ENCODE assay signal across 8 cellular contexts in the genomic region with DNA sequence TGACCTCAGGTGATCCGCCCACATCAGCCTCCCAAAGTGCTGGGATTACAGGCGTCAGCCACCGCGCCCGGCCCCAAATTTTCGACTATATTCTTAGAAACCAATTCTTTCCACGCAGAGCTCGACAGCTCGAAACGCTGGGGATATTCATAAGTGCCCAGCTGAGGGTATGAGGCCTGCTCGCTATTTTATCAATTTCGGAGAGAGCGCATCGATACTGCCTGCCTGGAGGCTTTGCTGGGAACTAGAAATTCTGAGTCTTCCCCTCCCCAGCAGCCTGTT. TPM values are rescaled to one million over a fixed set of nuclear protein-coding genes. Genes with fewer than 3 reads are reported as not detected.
DNase-seq lines count a peak whose midpoint lies in the region; ATAC-seq and TF ChIP-seq lines count a peak whose summit lies in the region.

No MANE protein-coding gene starts in this region.

- H4K8ac ChIP-seq in neuronal stem cell (ENCODE audit: low read depth, low read length), result no peak overlapping the region

- no TSS peak for BruUV-seq in PC-9 (replicated peaks; lab: Mats Ljungman, UMichigan)

- TF ChIP-seq CTCF in PC-9 (conservative IDR thresholded peaks at IDR 0.05), result no peak
- TF ChIP-seq CTCF in dorsolateral prefrontal cortex (IDR thresholded peaks at IDR 0.05 in 54 of 56, conservative IDR thresholded peaks at IDR 0.05 in 2 of 56; ENCODE audit: low read depth in 1 of 56, partially characterized antibody in 56 of 56), result no peak

- no peak for DNase-seq in CD4-positive, CD25-positive, alpha-beta regulatory T cell
- DNase-seq in PC-9 (no peak), dorsolateral prefrontal cortex (no peak), neuronal stem cell (ENCODE audit: low spot score) (no peak), NCI-H446 (lab: John Stamatoyannopoulos, UW) (no peak), NCI-H2107 (lab: John Stamatoyannopoulos, UW) (no peak), DMS79 treated with DMSO at 0.1 percent for 48 hours (lab: John Stamatoyannopoulos, UW) (no peak), left lobe of liver (ENCODE audit: low spot score) (no peak)

- peak overlapping the region; percentile 92 for H3K4me2 ChIP-seq in PC-9
- H3K4me2 ChIP-seq in neuronal stem cell (ENCODE audit: insufficient read depth, low read length, poor library complexity, severe bottlenecking), result peak overlapping the region; percentile 75

- H3K18ac ChIP-seq in neuronal stem cell (ENCODE audit: low read length), result peak overlapping the region; percentile 24

- peak overlapping the region; percentile 98 for H3K4me3 ChIP-seq in CD4-positive, CD25-positive, alpha-beta regulatory T cell (ENCODE audit: low read depth, low read length)
- H3K4me3 ChIP-seq in PC-9 (peak overlapping the region; percentile 91), dorsolateral prefrontal cortex (peak overlapping the region; percentile 37 to 100 (median 91)), neuronal stem cell (ENCODE audit: low read length in 2 of 2) (peak overlapping the region; percentile 87)

- H3K79me1 ChIP-seq in neuronal stem cell (ENCODE audit: low read depth, low read length), result peaks cover 7% of the 10 kb centered on the region

- ATAC-seq in CD4-positive, CD25-positive, alpha-beta regulatory T cell (ENCODE audit: low read depth in 2 of 2), result no peak
- no peak for ATAC-seq in left lobe of liver

- no peaks in the 10 kb centered on the region for H3K9me3 ChIP-seq in CD4-positive, CD25-positive, alpha-beta regulatory T cell (ENCODE audit: control insufficient read depth in 2 of 2, low read length in 2 of 2)
- H3K9me3 ChIP-seq in PC-9 (ENCODE audit: insufficient read depth, low read depth) (no peaks in the 10 kb centered on the region), neuronal stem cell (replicated peaks in 1 of 2; ENCODE audit: control insufficient read depth in 2 of 2, insufficient read depth in 1 of 2, low read depth in 1 of 2, low read length in 2 of 2) (no peaks in the 10 kb centered on the region)

- CTCF ChIA-PET in PC-9 (lab: Charles Lee), result no interaction called here

- H2BK15ac ChIP-seq in neuronal stem cell (ENCODE audit: low read length), result no peak overlapping the region

- peaks cover 31% of the 10 kb centered on the region for H3F3A ChIP-seq in PC-9 (ENCODE audit: insufficient read depth, low read depth)

- H3K9me2 ChIP-seq in PC-9 (ENCODE audit: insufficient read depth), result no peaks in the 10 kb centered on the region

- WGBS in neuronal stem cell (ENCODE audit: extremely low coverage in 2 of 2, insufficient read length in 2 of 2, insufficient replicate concordance in 1 of 2), 2 donors, result no CpG with 5 or more reads among the region's 14 CpGs

- intact Hi-C loops in PC-9 (cut with micrococcal nuclease; ENCODE audit: unreplicated experiment) (loop anchor here (1.0 kb wide), 1 partner anchor 186 kb away; the partner anchor contains the start of gene RPS6KB1), dorsolateral prefrontal cortex (cut with DNase I) (loop anchor here (5.0 to 10.0 kb wide), 5 partner anchors 40 to 482 kb away; partner anchors contain the start of genes DHX40 (in 1 of the 2) and GDPD1 (in 1 of the 2))

- no peak overlapping the region for H3K14ac ChIP-seq in neuronal stem cell (ENCODE audit: low read length)

- H2BK5ac ChIP-seq in neuronal stem cell (ENCODE audit: low read length), result no peak overlapping the region

- H3K36me3 Mint-ChIP-seq in CD4-positive, CD25-positive, alpha-beta regulatory T cell, result no peaks in the 10 kb centered on the region

- H4K20me1 ChIP-seq in PC-9 (ENCODE audit: insufficient read depth), result peaks cover 63% of the 10 kb centered on the region

- H3K4me1 ChIP-seq in CD4-positive, CD25-positive, alpha-beta regulatory T cell (ENCODE audit: control insufficient read depth, insufficient read depth, low read length, poor library complexity, severe bottlenecking), result peaks cover 30% of the 10 kb centered on the region
- peaks cover 29% of the 10 kb centered on the region for H3K4me1 ChIP-seq in PC-9 (replicated peaks; ENCODE audit: insufficient read depth)
- H3K4me1 ChIP-seq in neuronal stem cell (ENCODE audit: control insufficient read depth in 2 of 2, insufficient read depth in 1 of 2, low read depth in 1 of 2, low read length in 2 of 2), result peaks cover 4 to 9% of the 10 kb centered on the region in 2 donors

- H3K27me3 Mint-ChIP-seq in CD4-positive, CD25-positive, alpha-beta regulatory T cell, result peaks cover 4% of the 10 kb centered on the region

- no peaks in the 10 kb centered on the region for H3K9me3 Mint-ChIP-seq in CD4-positive, CD25-positive, alpha-beta regulatory T cell

- no peak overlapping the region for H4K91ac ChIP-seq in neuronal stem cell (ENCODE audit: low read depth, low read length, poor library complexity)

- peaks cover 3% of the 10 kb centered on the region for H3K36me3 ChIP-seq in CD4-positive, CD25-positive, alpha-beta regulatory T cell (ENCODE audit: control insufficient read depth, insufficient read depth, low read length)
- peaks cover 23% of the 10 kb centered on the region for H3K36me3 ChIP-seq in PC-9 (ENCODE audit: low read depth)
- peaks cover 0 to 36% of the 10 kb centered on the region in 2 donors for H3K36me3 ChIP-seq in neuronal stem cell (replicated peaks in 1 of 2; ENCODE audit: control insufficient read depth in 2 of 2, insufficient read depth in 2 of 2, low read length in 2 of 2)

- H3K4me3 Mint-ChIP-seq in CD4-positive, CD25-positive, alpha-beta regulatory T cell, result peak overlapping the region; percentile 98 to 99 (median 98)

- H3K4ac ChIP-seq in neuronal stem cell (ENCODE audit: low read length), result no peak overlapping the region

- no peaks in the 10 kb centered on the region for H3K27me3 ChIP-seq in CD4-positive, CD25-positive, alpha-beta regulatory T cell (ENCODE audit: control insufficient read depth, insufficient read depth, low read length)
- H3K27me3 ChIP-seq in PC-9 (ENCODE audit: insufficient read depth, low read depth), result no peaks in the 10 kb centered on the region
- H3K27me3 ChIP-seq in dorsolateral prefrontal cortex, result no peaks in the 10 kb centered on the region
- no peaks in the 10 kb centered on the region for H3K27me3 ChIP-seq in neuronal stem cell (ENCODE audit: control insufficient read depth in 3 of 3, insufficient read depth in 3 of 3, low read depth in 1 of 3, low read length in 3 of 3)

- H3K9ac ChIP-seq in neuronal stem cell (ENCODE audit: low read depth, low read length, poor library complexity), result peak overlapping the region; percentile 5

- peaks cover 97% of the 10 kb centered on the region for H3K79me2 ChIP-seq in PC-9 (ENCODE audit: low read depth)

- peak overlapping the region; percentile 97 to 99 (median 99) for H3K27ac Mint-ChIP-seq in CD4-positive, CD25-positive, alpha-beta regulatory T cell

- no peak overlapping the region for H3K23ac ChIP-seq in neuronal stem cell (ENCODE audit: low read depth, low read length, poor library complexity)

- peak overlapping the region; percentile 62; the same call in 1 of the 2 replicates for H2AFZ ChIP-seq in PC-9
- H2AFZ ChIP-seq in neuronal stem cell (ENCODE audit: low read length), result peak overlapping the region; percentile 65

- peaks cover 30 to 88% (median 63%) of the 10 kb centered on the region in 4 donors for H3K4me1 Mint-ChIP-seq in CD4-positive, CD25-positive, alpha-beta regulatory T cell

- H2BK120ac ChIP-seq in neuronal stem cell (ENCODE audit: low read depth, low read length), result no peak overlapping the region

- no peak overlapping the region for H2BK12ac ChIP-seq in neuronal stem cell (ENCODE audit: low read length)

- H3K27ac ChIP-seq in CD4-positive, CD25-positive, alpha-beta regulatory T cell (ENCODE audit: insufficient read depth, low read length, poor library complexity, severe bottlenecking), result peak overlapping the region; percentile 93
- peak overlapping the region; percentile 90 for H3K27ac ChIP-seq in PC-9
- peak overlapping the region in 58 of 59 donors; percentile 2 to 96 (median 86) for H3K27ac ChIP-seq in dorsolateral prefrontal cortex
- H3K27ac ChIP-seq in neuronal stem cell (replicated peaks; ENCODE audit: low read length), result peak overlapping the region; percentile 69

- POLR2A ChIA-PET in PC-9 (lab: Charles Lee; ENCODE audit: unreplicated experiment), result interaction anchor here (0.8 to 0.9 kb wide), 2 partner anchors 86 to 122 kb away, joined by 3 to 7 read pairs; no protein-coding TSS in a partner anchor

- H2AK5ac ChIP-seq in neuronal stem cell (ENCODE audit: low read depth, low read length), result no peak overlapping the region

RNA-seq across cellular contexts. Expression of gene PTRH2, which starts 0.4 kb away (rescaled TPM):
- 8.4 TPM for total RNA-seq in CD4-positive, CD25-positive, alpha-beta regulatory T cell
- 10 to 100 TPM; 16.2 to 23.2 (median 21.4) TPM for polyA plus RNA-seq in CD4-positive, CD25-positive, alpha-beta regulatory T cell
- total RNA-seq in PC-9 (2021) (23.3 and 25.9 TPM in 2 replicates), dorsolateral prefrontal cortex (10 to 100 TPM in 119 of 120 experiments, 1 to 10 TPM in 1; 9.8 to 28.4 (median 20.0) TPM), left lobe of liver (10.3 TPM)
- polyA plus RNA-seq in neuronal stem cell (2013, experiment 1 of 2), result 19.9 TPM
- 20.2 TPM for polyA plus RNA-seq in neuronal stem cell (2013, experiment 2 of 2)

RNA-seq across cellular contexts. Expression of gene VMP1, which starts 0.6 kb away (rescaled TPM):
- total RNA-seq in CD4-positive, CD25-positive, alpha-beta regulatory T cell, result 238 TPM
- polyA plus RNA-seq in CD4-positive, CD25-positive, alpha-beta regulatory T cell, result 10 to 100 TPM; 50.3 to 84.2 (median 65.6) TPM
- total RNA-seq in PC-9 (2021) (222 and 236 TPM in 2 replicates), dorsolateral prefrontal cortex (100 to 1,000 TPM in 118 of 120 experiments, 10 to 100 TPM in 2; 80.9 to 231 (median 127) TPM), left lobe of liver (65.0 TPM)
- polyA plus RNA-seq in neuronal stem cell (2013, experiment 1 of 2), result 40.5 TPM
- polyA plus RNA-seq in neuronal stem cell (2013, experiment 2 of 2), result 40.6 TPM
